7 cellular contexts compared by ENCODE assay signal in the genomic region with DNA sequence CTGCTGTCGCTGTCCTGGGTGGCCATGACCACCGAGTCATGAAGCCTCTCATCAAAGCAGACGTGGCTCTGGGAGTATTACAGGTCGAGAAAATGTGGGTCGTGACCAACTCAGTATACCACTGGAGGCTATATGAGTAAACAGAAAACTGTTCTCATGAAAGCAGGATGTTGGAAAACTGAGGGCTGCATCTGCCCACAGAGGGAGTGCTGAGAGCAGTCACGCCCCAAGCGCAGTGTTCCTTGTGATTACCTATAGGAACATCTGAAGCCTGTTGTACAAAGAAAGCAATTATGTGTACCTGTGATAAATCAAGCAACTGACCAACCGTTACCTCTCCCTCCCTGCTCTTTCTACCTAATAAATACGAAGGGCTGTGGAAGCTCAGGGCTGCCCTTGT. TPM values are rescaled to one million over a fixed set of nuclear protein-coding genes. Genes with fewer than 3 reads are reported as not detected.
DNase-seq lines count a peak whose midpoint lies in the region; ATAC-seq, FAIRE-seq and TF ChIP-seq lines count a peak whose summit lies in the region.
"Not testable (repeated sequence)": the region's sequence is repeated elsewhere in the genome, so short reads cannot be mapped to it uniquely, and the experiment has no call there.

No MANE protein-coding gene starts in this region.

- peak; percentile 46 for DNase-seq in COLO668 (lab: John Stamatoyannopoulos, UW; ENCODE audit: unreplicated experiment)
- DNase-seq in NCI-H146 (lab: John Stamatoyannopoulos, UW), result peak; percentile 14
- peak; percentile 85 for DNase-seq in NCI-H510A treated with DMSO at 0.1 percent for 48 hours (lab: John Stamatoyannopoulos, UW)
- peak; percentile 44 for DNase-seq in NCI-H774 (lab: John Stamatoyannopoulos, UW)
- not testable (repeated sequence) for DNase-seq in colonic mucosa; HepG2 (ENCODE audit: low spot score)
- DNase-seq in small intestine, result peak; percentile 25

- POLR2A ChIA-PET in HepG2 (lab: Yijun Ruan, JAX), result interaction anchor here (1.1 to 1.5 kb wide), 2 partner anchors 7 to 9 kb away, joined by 3 to 5 read pairs; no protein-coding TSS in a partner anchor

- ATAC-seq in HepG2, result peak; percentile 22

- peak overlapping the region; percentile 17 for H3K4me2 ChIP-seq in HepG2 (ENCODE audit: low read depth, low read length)

- FAIRE-seq in HepG2 (lab: Jason Lieb, UNC); small intestine (lab: Jason Lieb, UNC): not testable (repeated sequence)

- not testable (repeated sequence) for H3K36me3 ChIP-seq in colonic mucosa; HepG2 (replicated peaks in 1 of 2; ENCODE audit: control insufficient read depth in 1 of 2, insufficient read depth in 2 of 2, low read length in 2 of 2); small intestine (ENCODE audit: control insufficient read depth in 2 of 2, insufficient read depth in 2 of 2, low read length in 2 of 2)

- H2AFZ ChIP-seq in HepG2 (ENCODE audit: low read length), result peak overlapping the region; percentile 7

- peak overlapping the region in 1 of 2 donors; percentile 66 for H3K9ac ChIP-seq in colonic mucosa (ENCODE audit: low read depth in 2 of 2, low read length in 2 of 2)
- not testable (repeated sequence) for H3K9ac ChIP-seq in HepG2 (ENCODE audit: insufficient read depth, low read depth, low read length)

- WGBS in HepG2 (ENCODE audit: low lambda C conversion rate), result 29% methylated on average over 9 of the region's 9 CpGs
- 64 to 71% (median 71%) methylated on average over 9 of the region's 9 CpGs for WGBS in small intestine, 3 donors

- H3K9me3 ChIP-seq in colonic mucosa; HepG2 (ENCODE audit: low read length); small intestine (ENCODE audit: control insufficient read depth, low read depth): not testable (repeated sequence)

- TF ChIP-seq RAD21 in HepG2 (CRISPR knock-in tag; IDR thresholded peaks at IDR 0.05), result not testable (repeated sequence)

- not testable (repeated sequence) for H3K79me2 ChIP-seq in HepG2 (ENCODE audit: insufficient read depth, low read length)

- not testable (repeated sequence) for H3K27me3 ChIP-seq in colonic mucosa; HepG2 (ENCODE audit: control insufficient read depth in 1 of 2, insufficient read depth in 2 of 2, low read length in 2 of 2); small intestine (ENCODE audit: control insufficient read depth in 2 of 2, insufficient read depth in 2 of 2, low read length in 2 of 2)

- TF ChIP-seq EP300 in HepG2 (IDR thresholded peaks at IDR 0.05; ENCODE audit: low read depth in 2 of 2, low read length in 2 of 2); HepG2 (CRISPR knock-in tag; IDR thresholded peaks at IDR 0.05; ENCODE audit: borderline replicate concordance): not testable (repeated sequence)

- CTCF ChIA-PET in HepG2 (lab: Yijun Ruan, JAX; ENCODE audit: low intra/inter-chr PET ratio, low total read pairs), result not testable (repeated sequence)

- in situ Hi-C loops in HepG2 (cut with HindIII; ENCODE audit: extremely low pct_ligation_motif_present, low pct_unique_long_range_greater_than_20kb), result not testable (repeated sequence)

- TF ChIP-seq CTCF in colonic mucosa (IDR thresholded peaks at IDR 0.05), result not testable (repeated sequence)
- TF ChIP-seq CTCF in HepG2 (CRISPR knock-in tag; IDR thresholded peaks at IDR 0.05), result 0 out of 2 replicates have a peak, but pooled peaks have one; percentile 10

- not testable (repeated sequence) for H4K20me1 ChIP-seq in HepG2 (ENCODE audit: insufficient read depth, low read length)

- intact Hi-C loops in colonic mucosa (cut with DNase I); HepG2 (cut with micrococcal nuclease; ENCODE audit: unreplicated experiment): not testable (repeated sequence)

- peak overlapping the region; percentile 61 for H3K27ac ChIP-seq in colonic mucosa
- not testable (repeated sequence) for H3K27ac ChIP-seq in HepG2 (ENCODE audit: extremely low read length, insufficient read depth, low read length); small intestine (ENCODE audit: low read depth in 1 of 2, low read length in 1 of 2)

- BruUV-seq in HepG2 (replicated peaks; lab: Mats Ljungman, UMichigan), result not testable (repeated sequence)

- H3K4me3 ChIP-seq in colonic mucosa; HepG2 (replicated peaks in 1 of 3; ENCODE audit: insufficient read depth in 1 of 3, low read depth in 2 of 3, low read length in 3 of 3); small intestine (ENCODE audit: low read depth in 1 of 2, low read length in 2 of 2): not testable (repeated sequence)

- TF ChIP-seq POLR2A in HepG2 (IDR thresholded peaks at IDR 0.05; ENCODE audit: insufficient read depth in 1 of 2, low read depth in 2 of 2, low read length in 2 of 2), result not testable (repeated sequence)

- not testable (repeated sequence) for H3K4me1 ChIP-seq in colonic mucosa; small intestine (ENCODE audit: control insufficient read depth in 2 of 2, insufficient read depth in 1 of 2, low read depth in 1 of 2, low read length in 1 of 2)
- H3K4me1 ChIP-seq in HepG2 (ENCODE audit: insufficient read depth, low read length), result peaks cover 50% of the 10 kb centered on the region

RNA-seq across cellular contexts. Expression of gene ZNF629, which starts 34.4 kb away (rescaled TPM):
- total RNA-seq in colonic mucosa (10 to 100 TPM; 11.8 to 15.2 TPM), HepG2 (2016; rRNA removed; fragmentation: Illumina TruSeq; extraction: Trizol) (14.3 and 16.5 TPM in 2 replicates)
- 1.3 TPM in 2 replicates for total RNA-seq in HepG2 (2016; cell fraction: cytosol; rRNA removed; fragmentation: Illumina TruSeq; extraction: Trizol; ENCODE audit: low read depth)
- 12.7 and 16.5 TPM in 2 replicates for total RNA-seq in HepG2 (2016; cell fraction: insoluble cytoplasmic fraction; rRNA removed; fragmentation: Illumina TruSeq; extraction: Trizol)
- 5.2 and 5.9 TPM in 2 replicates for total RNA-seq in HepG2 (2016; cell fraction: membrane; rRNA removed; fragmentation: Illumina TruSeq; extraction: Trizol)
- 15.1 and 17.8 TPM in 2 replicates for total RNA-seq in HepG2 (2016; cell fraction: nucleus; rRNA removed; fragmentation: Illumina TruSeq; extraction: Trizol)
- polyA plus RNA-seq in HepG2 (2011; rRNA removed) (6.1 and 8.2 TPM in 2 replicates), small intestine (1 to 10 TPM; 3.4 to 8.0 (median 3.5) TPM)
- 3.9 and 4.8 TPM in 2 replicates for polyA plus RNA-seq in HepG2 (2011; cell fraction: cytosol; rRNA removed)
- polyA plus RNA-seq in HepG2 (2011; cell fraction: nucleus; rRNA removed), result 25.0 TPM in 2 replicates
- 9.2 and 10.1 TPM in 2 replicates for polyA plus RNA-seq in HepG2 (2012)
- polyA plus RNA-seq in HepG2 (2016; cell fraction: cytosol; fragmentation: Illumina TruSeq; extraction: Trizol; ENCODE audit: low read depth), result 0.64 and 0.65 TPM in 2 replicates
- polyA plus RNA-seq in HepG2 (2016; cell fraction: insoluble cytoplasmic fraction; fragmentation: Illumina TruSeq; extraction: Trizol; ENCODE audit: low read depth), result 11.8 and 14.8 TPM in 2 replicates
- 2.2 and 2.7 TPM in 2 replicates for polyA plus RNA-seq in HepG2 (2016; cell fraction: membrane; fragmentation: Illumina TruSeq; extraction: Trizol; ENCODE audit: low read depth)
- 25.2 and 26.3 TPM in 2 replicates for polyA plus RNA-seq in HepG2 (2016; cell fraction: nucleus; fragmentation: Illumina TruSeq; extraction: Trizol; ENCODE audit: insufficient read depth, low read depth)
- 9.3 and 12.7 TPM in 2 replicates for polyA minus RNA-seq in HepG2 (2011; rRNA and poly(A)+ RNA removed; ENCODE audit: low replicate concordance)
- polyA minus RNA-seq in HepG2 (2011; cell fraction: cytosol; rRNA and poly(A)+ RNA removed), result 8.3 and 9.5 TPM in 2 replicates
- 15.8 and 22.4 TPM in 2 replicates for polyA minus RNA-seq in HepG2 (2011; cell fraction: nucleus; rRNA and poly(A)+ RNA removed)

RNA-seq across cellular contexts. Expression of gene RNF40, which starts 59.3 kb away (rescaled TPM):
- total RNA-seq in colonic mucosa (100 to 1,000 TPM in 1 of 2 donors, 10 to 100 TPM in 1; 94.6 to 117 TPM), HepG2 (2016; rRNA removed; fragmentation: Illumina TruSeq; extraction: Trizol) (85.6 and 102 TPM in 2 replicates)
- total RNA-seq in HepG2 (2016; cell fraction: cytosol; rRNA removed; fragmentation: Illumina TruSeq; extraction: Trizol; ENCODE audit: low read depth), result 11.9 and 12.0 TPM in 2 replicates
- total RNA-seq in HepG2 (2016; cell fraction: insoluble cytoplasmic fraction; rRNA removed; fragmentation: Illumina TruSeq; extraction: Trizol), result 79.6 and 89.9 TPM in 2 replicates
- total RNA-seq in HepG2 (2016; cell fraction: membrane; rRNA removed; fragmentation: Illumina TruSeq; extraction: Trizol), result 40.5 and 47.1 TPM in 2 replicates
- total RNA-seq in HepG2 (2016; cell fraction: nucleus; rRNA removed; fragmentation: Illumina TruSeq; extraction: Trizol), result 55.6 and 65.6 TPM in 2 replicates
- polyA plus RNA-seq in HepG2 (2011; rRNA removed) (84.0 and 91.0 TPM in 2 replicates), small intestine (10 to 100 TPM; 55.9 to 59.3 (median 57.0) TPM)
- 47.5 and 49.3 TPM in 2 replicates for polyA plus RNA-seq in HepG2 (2011; cell fraction: cytosol; rRNA removed)
- 128 and 147 TPM in 2 replicates for polyA plus RNA-seq in HepG2 (2011; cell fraction: nucleus; rRNA removed)
- 44.7 and 52.0 TPM in 2 replicates for polyA plus RNA-seq in HepG2 (2012)
- polyA plus RNA-seq in HepG2 (2016; cell fraction: cytosol; fragmentation: Illumina TruSeq; extraction: Trizol; ENCODE audit: low read depth), result 8.6 and 10.7 TPM in 2 replicates
- 87.6 and 98.5 TPM in 2 replicates for polyA plus RNA-seq in HepG2 (2016; cell fraction: insoluble cytoplasmic fraction; fragmentation: Illumina TruSeq; extraction: Trizol; ENCODE audit: low read depth)
- 29.9 and 30.8 TPM in 2 replicates for polyA plus RNA-seq in HepG2 (2016; cell fraction: membrane; fragmentation: Illumina TruSeq; extraction: Trizol; ENCODE audit: low read depth)
- 131 and 139 TPM in 2 replicates for polyA plus RNA-seq in HepG2 (2016; cell fraction: nucleus; fragmentation: Illumina TruSeq; extraction: Trizol; ENCODE audit: insufficient read depth, low read depth)
- 110 and 128 TPM in 2 replicates for polyA minus RNA-seq in HepG2 (2011; rRNA and poly(A)+ RNA removed; ENCODE audit: low replicate concordance)
- polyA minus RNA-seq in HepG2 (2011; cell fraction: cytosol; rRNA and poly(A)+ RNA removed), result 42.3 and 58.2 TPM in 2 replicates
- 34.0 and 43.5 TPM in 2 replicates for polyA minus RNA-seq in HepG2 (2011; cell fraction: nucleus; rRNA and poly(A)+ RNA removed)

RNA-seq across cellular contexts. Expression of gene CFAP119, which starts 59.6 kb away (rescaled TPM):
- total RNA-seq in colonic mucosa (10 to 100 TPM in 1 of 2 donors, 1 to 10 TPM in 1; 8.6 to 12.7 TPM), HepG2 (2016; rRNA removed; fragmentation: Illumina TruSeq; extraction: Trizol) (1.2 and 6.4 TPM in 2 replicates)
- 0.51 and 0.71 TPM in 2 replicates for total RNA-seq in HepG2 (2016; cell fraction: cytosol; rRNA removed; fragmentation: Illumina TruSeq; extraction: Trizol; ENCODE audit: low read depth)
- total RNA-seq in HepG2 (2016; cell fraction: insoluble cytoplasmic fraction; rRNA removed; fragmentation: Illumina TruSeq; extraction: Trizol), result 1.4 and 4.0 TPM in 2 replicates
- 0.83 and 1.7 TPM in 2 replicates for total RNA-seq in HepG2 (2016; cell fraction: membrane; rRNA removed; fragmentation: Illumina TruSeq; extraction: Trizol)
- 11.6 and 12.1 TPM in 2 replicates for total RNA-seq in HepG2 (2016; cell fraction: nucleus; rRNA removed; fragmentation: Illumina TruSeq; extraction: Trizol)
- polyA plus RNA-seq in HepG2 (2011; rRNA removed) (4.0 and 6.4 TPM in 2 replicates), small intestine (1 to 10 TPM; 2.4 to 6.5 (median 6.5) TPM)
- 1.3 and 2.2 TPM in 2 replicates for polyA plus RNA-seq in HepG2 (2011; cell fraction: cytosol; rRNA removed)
- 37.2 and 53.6 TPM in 2 replicates for polyA plus RNA-seq in HepG2 (2011; cell fraction: nucleus; rRNA removed)
- 0.84 and 2.1 TPM in 2 replicates for polyA plus RNA-seq in HepG2 (2012)
- 0.78 and 0.96 TPM in 2 replicates for polyA plus RNA-seq in HepG2 (2016; cell fraction: cytosol; fragmentation: Illumina TruSeq; extraction: Trizol; ENCODE audit: low read depth)
- 0.91 and 1.5 TPM in 2 replicates for polyA plus RNA-seq in HepG2 (2016; cell fraction: insoluble cytoplasmic fraction; fragmentation: Illumina TruSeq; extraction: Trizol; ENCODE audit: low read depth)
- polyA plus RNA-seq in HepG2 (2016; cell fraction: membrane; fragmentation: Illumina TruSeq; extraction: Trizol; ENCODE audit: low read depth), result 0.41 and 1.4 TPM in 2 replicates
- 22.1 and 31.9 TPM in 2 replicates for polyA plus RNA-seq in HepG2 (2016; cell fraction: nucleus; fragmentation: Illumina TruSeq; extraction: Trizol; ENCODE audit: insufficient read depth, low read depth)
- 1.5 and 16.0 TPM in 2 replicates for polyA minus RNA-seq in HepG2 (2011; rRNA and poly(A)+ RNA removed; ENCODE audit: low replicate concordance)
- polyA minus RNA-seq in HepG2 (2011; cell fraction: cytosol; rRNA and poly(A)+ RNA removed), result 0.69 and 1.8 TPM in 2 replicates
- polyA minus RNA-seq in HepG2 (2011; cell fraction: nucleus; rRNA and poly(A)+ RNA removed), result 3.7 and 5.2 TPM in 2 replicates
